Comparison of ENCODE assay signal across 1 cellular context in genomic region chr11:3824714-3825472, GRCh38.
TF ChIP-seq lines count a peak whose summit lies in the region.

No MANE protein-coding gene starts in this region.

TF ChIP-seq in K562, 482 proteins besides CTCF, POLR2A, EP300 and RAD21 (continued from another document):
- TF ChIP-seq VEZF1 (CRISPR knock-in tag; IDR thresholded peaks at IDR 0.05): peak; percentile 68
- no peak for TF ChIP-seq HDAC8 (tag; IDR thresholded peaks at IDR 0.05)
- no peak for TF ChIP-seq ZNF76 (CRISPR knock-in tag; IDR thresholded peaks at IDR 0.05; ENCODE audit: borderline replicate concordance)
- peak; percentile 9 for TF ChIP-seq HMGN3 (IDR thresholded peaks at IDR 0.05; ENCODE audit: borderline replicate concordance, extremely low read depth, insufficient read length, low read depth, low read length)
- TF ChIP-seq, protein P1, sequence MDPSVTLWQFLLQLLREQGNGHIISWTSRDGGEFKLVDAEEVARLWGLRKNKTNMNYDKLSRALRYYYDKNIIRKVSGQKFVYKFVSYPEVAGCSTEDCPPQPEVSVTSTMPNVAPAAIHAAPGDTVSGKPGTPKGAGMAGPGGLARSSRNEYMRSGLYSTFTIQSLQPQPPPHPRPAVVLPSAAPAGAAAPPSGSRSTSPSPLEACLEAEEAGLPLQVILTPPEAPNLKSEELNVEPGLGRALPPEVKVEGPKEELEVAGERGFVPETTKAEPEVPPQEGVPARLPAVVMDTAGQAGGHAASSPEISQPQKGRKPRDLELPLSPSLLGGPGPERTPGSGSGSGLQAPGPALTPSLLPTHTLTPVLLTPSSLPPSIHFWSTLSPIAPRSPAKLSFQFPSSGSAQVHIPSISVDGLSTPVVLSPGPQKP (CRISPR knock-in tag; IDR thresholded peaks at IDR 0.05): no peak
- no peak for TF ChIP-seq ZC3H11A (IDR thresholded peaks at IDR 0.05; ENCODE audit: low read depth, low read length)
- no peak for TF ChIP-seq TGIF2 (CRISPR knock-in tag; IDR thresholded peaks at IDR 0.05)
- peak; percentile 62; the same call in 1 of the 2 replicates for TF ChIP-seq KLF16 (IDR thresholded peaks at IDR 0.05)
- no peak for TF ChIP-seq CSDE1 (IDR thresholded peaks at IDR 0.05)
- TF ChIP-seq TARDBP (IDR thresholded peaks at IDR 0.05): peak; percentile 62; the same call in 1 of the 2 replicates
- no peak for TF ChIP-seq MAFF (IDR thresholded peaks at IDR 0.05; ENCODE audit: low read length)
- TF ChIP-seq FIP1L1 (IDR thresholded peaks at IDR 0.05; ENCODE audit: low read depth, low read length, poor library complexity, severe bottlenecking): no peak
- TF ChIP-seq KAT8 (IDR thresholded peaks at IDR 0.05; ENCODE audit: low read depth): no peak
- no peak for TF ChIP-seq ATF6 (CRISPR knock-in tag; IDR thresholded peaks at IDR 0.05)
- TF ChIP-seq SP1 (CRISPR knock-in tag; IDR thresholded peaks at IDR 0.05): peak; percentile 77
- TF ChIP-seq HLTF (IDR thresholded peaks at IDR 0.05): no peak
- TF ChIP-seq HOXB6 (CRISPR knock-in tag; IDR thresholded peaks at IDR 0.05; ENCODE audit: borderline replicate concordance): no peak
- TF ChIP-seq ZKSCAN8 (CRISPR knock-in tag; IDR thresholded peaks at IDR 0.05): no peak
- TF ChIP-seq MEIS2 (IDR thresholded peaks at IDR 0.05; ENCODE audit: partially characterized antibody): peak; percentile 46
- no peak for TF ChIP-seq USF2 (CRISPR knock-in tag; IDR thresholded peaks at IDR 0.05)
- TF ChIP-seq, protein P2, sequence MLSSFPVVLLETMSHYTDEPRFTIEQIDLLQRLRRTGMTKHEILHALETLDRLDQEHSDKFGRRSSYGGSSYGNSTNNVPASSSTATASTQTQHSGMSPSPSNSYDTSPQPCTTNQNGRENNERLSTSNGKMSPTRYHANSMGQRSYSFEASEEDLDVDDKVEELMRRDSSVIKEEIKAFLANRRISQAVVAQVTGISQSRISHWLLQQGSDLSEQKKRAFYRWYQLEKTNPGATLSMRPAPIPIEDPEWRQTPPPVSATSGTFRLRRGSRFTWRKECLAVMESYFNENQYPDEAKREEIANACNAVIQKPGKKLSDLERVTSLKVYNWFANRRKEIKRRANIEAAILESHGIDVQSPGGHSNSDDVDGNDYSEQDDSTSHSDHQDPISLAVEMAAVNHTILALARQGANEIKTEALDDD (IDR thresholded peaks at IDR 0.05): peak; percentile 45; the same call in 1 of the 2 replicates
- no peak for TF ChIP-seq EZH2 (IDR thresholded peaks at IDR 0.05; ENCODE audit: borderline replicate concordance, low read depth, low read length)
- TF ChIP-seq EHMT2 (IDR thresholded peaks at IDR 0.05): no peak
- TF ChIP-seq ZNF717 (CRISPR knock-in tag; IDR thresholded peaks at IDR 0.05): no peak
- no peak for TF ChIP-seq SRSF7 (optimal IDR thresholded peaks at IDR 0.05; ENCODE audit: low read depth, low read length)
- TF ChIP-seq, protein P3, sequence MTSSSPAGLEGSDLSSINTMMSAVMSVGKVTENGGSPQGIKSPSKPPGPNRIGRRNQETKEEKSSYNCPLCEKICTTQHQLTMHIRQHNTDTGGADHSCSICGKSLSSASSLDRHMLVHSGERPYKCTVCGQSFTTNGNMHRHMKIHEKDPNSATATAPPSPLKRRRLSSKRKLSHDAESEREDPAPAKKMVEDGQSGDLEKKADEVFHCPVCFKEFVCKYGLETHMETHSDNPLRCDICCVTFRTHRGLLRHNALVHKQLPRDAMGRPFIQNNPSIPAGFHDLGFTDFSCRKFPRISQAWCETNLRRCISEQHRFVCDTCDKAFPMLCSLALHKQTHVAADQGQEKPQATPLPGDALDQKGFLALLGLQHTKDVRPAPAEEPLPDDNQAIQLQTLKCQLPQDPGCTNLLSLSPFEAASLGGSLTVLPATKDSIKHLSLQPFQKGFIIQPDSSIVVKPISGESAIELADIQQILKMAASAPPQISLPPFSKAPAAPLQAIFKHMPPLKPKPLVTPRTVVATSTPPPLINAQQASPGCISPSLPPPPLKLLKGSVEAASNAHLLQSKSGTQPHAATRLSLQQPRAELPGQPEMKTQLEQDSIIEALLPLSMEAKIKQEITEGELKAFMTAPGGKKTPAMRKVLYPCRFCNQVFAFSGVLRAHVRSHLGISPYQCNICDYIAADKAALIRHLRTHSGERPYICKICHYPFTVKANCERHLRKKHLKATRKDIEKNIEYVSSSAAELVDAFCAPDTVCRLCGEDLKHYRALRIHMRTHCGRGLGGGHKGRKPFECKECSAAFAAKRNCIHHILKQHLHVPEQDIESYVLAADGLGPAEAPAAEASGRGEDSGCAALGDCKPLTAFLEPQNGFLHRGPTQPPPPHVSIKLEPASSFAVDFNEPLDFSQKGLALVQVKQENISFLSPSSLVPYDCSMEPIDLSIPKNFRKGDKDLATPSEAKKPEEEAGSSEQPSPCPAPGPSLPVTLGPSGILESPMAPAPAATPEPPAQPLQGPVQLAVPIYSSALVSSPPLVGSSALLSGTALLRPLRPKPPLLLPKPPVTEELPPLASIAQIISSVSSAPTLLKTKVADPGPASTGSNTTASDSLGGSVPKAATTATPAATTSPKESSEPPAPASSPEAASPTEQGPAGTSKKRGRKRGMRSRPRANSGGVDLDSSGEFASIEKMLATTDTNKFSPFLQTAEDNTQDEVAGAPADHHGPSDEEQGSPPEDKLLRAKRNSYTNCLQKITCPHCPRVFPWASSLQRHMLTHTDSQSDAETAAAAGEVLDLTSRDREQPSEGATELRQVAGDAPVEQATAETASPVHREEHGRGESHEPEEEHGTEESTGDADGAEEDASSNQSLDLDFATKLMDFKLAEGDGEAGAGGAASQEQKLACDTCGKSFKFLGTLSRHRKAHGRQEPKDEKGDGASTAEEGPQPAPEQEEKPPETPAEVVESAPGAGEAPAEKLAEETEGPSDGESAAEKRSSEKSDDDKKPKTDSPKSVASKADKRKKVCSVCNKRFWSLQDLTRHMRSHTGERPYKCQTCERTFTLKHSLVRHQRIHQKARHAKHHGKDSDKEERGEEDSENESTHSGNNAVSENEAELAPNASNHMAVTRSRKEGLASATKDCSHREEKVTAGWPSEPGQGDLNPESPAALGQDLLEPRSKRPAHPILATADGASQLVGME (CRISPR knock-in tag; IDR thresholded peaks at IDR 0.05): no peak
- TF ChIP-seq, protein P4, sequence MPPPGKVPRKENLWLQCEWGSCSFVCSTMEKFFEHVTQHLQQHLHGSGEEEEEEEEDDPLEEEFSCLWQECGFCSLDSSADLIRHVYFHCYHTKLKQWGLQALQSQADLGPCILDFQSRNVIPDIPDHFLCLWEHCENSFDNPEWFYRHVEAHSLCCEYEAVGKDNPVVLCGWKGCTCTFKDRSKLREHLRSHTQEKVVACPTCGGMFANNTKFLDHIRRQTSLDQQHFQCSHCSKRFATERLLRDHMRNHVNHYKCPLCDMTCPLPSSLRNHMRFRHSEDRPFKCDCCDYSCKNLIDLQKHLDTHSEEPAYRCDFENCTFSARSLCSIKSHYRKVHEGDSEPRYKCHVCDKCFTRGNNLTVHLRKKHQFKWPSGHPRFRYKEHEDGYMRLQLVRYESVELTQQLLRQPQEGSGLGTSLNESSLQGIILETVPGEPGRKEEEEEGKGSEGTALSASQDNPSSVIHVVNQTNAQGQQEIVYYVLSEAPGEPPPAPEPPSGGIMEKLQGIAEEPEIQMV (tag; conservative IDR thresholded peaks at IDR 0.05; ENCODE audit: low read depth): no peak
- TF ChIP-seq, protein P5, sequence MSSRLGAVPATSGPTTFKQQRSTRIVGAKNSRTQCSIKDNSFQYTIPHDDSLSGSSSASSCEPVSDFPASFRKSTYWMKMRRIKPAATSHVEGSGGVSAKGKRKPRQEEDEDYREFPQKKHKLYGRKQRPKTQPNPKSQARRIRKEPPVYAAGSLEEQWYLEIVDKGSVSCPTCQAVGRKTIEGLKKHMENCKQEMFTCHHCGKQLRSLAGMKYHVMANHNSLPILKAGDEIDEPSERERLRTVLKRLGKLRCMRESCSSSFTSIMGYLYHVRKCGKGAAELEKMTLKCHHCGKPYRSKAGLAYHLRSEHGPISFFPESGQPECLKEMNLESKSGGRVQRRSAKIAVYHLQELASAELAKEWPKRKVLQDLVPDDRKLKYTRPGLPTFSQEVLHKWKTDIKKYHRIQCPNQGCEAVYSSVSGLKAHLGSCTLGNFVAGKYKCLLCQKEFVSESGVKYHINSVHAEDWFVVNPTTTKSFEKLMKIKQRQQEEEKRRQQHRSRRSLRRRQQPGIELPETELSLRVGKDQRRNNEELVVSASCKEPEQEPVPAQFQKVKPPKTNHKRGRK (tag; IDR thresholded peaks at IDR 0.05): no peak
- TF ChIP-seq MAFK (IDR thresholded peaks at IDR 0.05; ENCODE audit: low read length): no peak; the same call in 1 of the 2 replicates
- TF ChIP-seq ZNF764 (CRISPR knock-in tag; IDR thresholded peaks at IDR 0.05; ENCODE audit: low read depth): no peak
- peak in 1 of 2 experiments; percentile 48 for TF ChIP-seq AFF1 (IDR thresholded peaks at IDR 0.05; ENCODE audit: low read depth in 1 of 2, partially characterized antibody in 2 of 2)
- no peak for TF ChIP-seq RBM25 (IDR thresholded peaks at IDR 0.05; ENCODE audit: low read depth, low read length, severe bottlenecking)
- peak in 1 of 2 experiments; percentile 64; a peak in 1 of 4 replicates for TF ChIP-seq TEAD1 (CRISPR knock-in tag; IDR thresholded peaks at IDR 0.05)
- no peak for TF ChIP-seq ZBTB17 (CRISPR knock-in tag; IDR thresholded peaks at IDR 0.05)
- TF ChIP-seq TFAM (CRISPR knock-in tag; conservative IDR thresholded peaks at IDR 0.05): no peak
- 0 out of 2 replicates have a peak, but pooled peaks have one; percentile 43 for TF ChIP-seq ZNF384 (IDR thresholded peaks at IDR 0.05; ENCODE audit: low read depth, low read length)
- TF ChIP-seq SUPT5H (IDR thresholded peaks at IDR 0.05): no peak; the same call in 1 of the 2 replicates
